Comparison of ENCODE assay signal across 1 cellular context in the genomic region with DNA sequence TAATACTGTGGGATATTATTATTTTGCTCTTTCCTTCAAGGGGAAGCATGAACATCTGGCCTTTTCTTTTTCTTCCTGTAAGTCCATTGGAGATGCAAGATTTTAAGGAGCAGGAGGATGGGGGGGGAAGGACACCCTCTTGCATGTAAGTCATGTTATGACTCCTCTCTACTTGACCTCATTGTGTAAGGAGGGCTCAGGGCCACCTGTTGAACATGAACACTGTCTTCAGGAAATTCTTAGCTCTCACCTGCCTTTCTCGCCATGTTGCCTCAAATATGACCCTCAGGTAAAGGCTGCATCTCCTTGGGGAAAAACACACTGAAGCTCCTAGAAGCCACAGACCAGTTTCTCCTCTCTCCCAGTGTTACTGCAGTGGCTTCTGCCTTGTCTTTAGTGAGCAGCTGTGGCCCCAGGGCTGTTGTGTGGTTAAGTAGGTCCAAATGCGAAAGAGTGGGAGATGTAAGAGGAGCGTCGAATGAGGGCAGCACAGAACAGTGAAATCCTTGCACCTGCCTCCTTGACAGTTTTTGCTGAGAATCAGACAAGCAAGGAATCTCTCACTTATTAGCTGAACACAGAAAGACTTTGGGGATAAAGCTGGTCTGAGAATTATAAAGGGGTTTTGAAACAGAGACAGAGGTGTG.
TF ChIP-seq lines count a peak whose summit lies in the region.

No MANE protein-coding gene starts in this region.

TF ChIP-seq in GM12878, 131 proteins besides CTCF, POLR2A, EP300 and RAD21:
- TF ChIP-seq CHD1 (IDR thresholded peaks at IDR 0.05; ENCODE audit: low read depth, low read length) (no peak), ZNF24 (IDR thresholded peaks at IDR 0.05) (no peak), NR2C2 (IDR thresholded peaks at IDR 0.05; ENCODE audit: borderline replicate concordance, control insufficient read depth, insufficient read length, low read depth) (no peak), SRF (IDR thresholded peaks at IDR 0.05; ENCODE audit: low read depth in 2 of 2, low read length in 2 of 2) (no peak), EZH2 (IDR thresholded peaks at IDR 0.05; ENCODE audit: borderline replicate concordance, control insufficient read depth, low read depth, low read length) (no peak), HCFC1 (IDR thresholded peaks at IDR 0.05; ENCODE audit: low read length) (no peak)
